Comparison of ENCODE assay signal across 29 cellular contexts in the genomic region with DNA sequence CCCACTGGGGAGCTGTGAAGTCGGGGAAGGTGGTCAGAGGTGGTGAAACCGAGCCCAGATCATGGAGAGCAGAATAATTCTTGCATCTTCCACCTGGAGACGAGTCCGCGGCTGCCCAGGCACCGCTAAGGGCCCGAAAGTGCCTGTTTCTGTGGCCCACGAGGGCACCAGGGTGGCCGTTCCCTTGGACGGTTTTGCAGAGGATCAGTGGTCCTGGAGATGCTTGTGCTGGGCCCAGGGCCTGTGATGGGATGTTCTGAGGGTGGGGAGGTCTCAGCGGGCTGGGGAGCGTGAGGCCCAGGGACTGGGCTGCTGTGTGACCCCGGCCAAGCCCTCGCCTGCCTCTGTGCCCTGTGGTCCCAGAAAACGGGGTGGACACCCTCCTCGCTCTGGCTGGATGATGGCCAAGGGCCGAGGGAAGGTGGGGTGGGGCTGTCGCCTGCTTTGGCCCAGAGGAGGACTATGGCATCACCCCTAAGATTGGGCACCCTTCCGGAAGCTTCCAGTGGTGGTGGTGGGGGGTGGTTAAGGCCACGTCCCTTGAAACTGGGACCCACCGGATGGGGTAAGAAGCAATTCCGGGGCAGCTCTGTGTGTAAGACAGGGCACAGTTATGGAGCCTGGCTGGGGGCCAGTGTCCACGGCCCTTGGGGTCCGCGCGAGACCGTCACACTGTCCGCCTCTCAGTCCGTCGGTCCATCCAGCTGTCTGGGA.
"Had no signal": no experiment of that assay in that cellular context is flagged by ENCODE, and none has a peak within 500 bp of the region (broad histone marks: within the 10 kb centered on the region; RNA-seq: fewer than 3 reads in every experiment).

No MANE protein-coding gene starts in this region.

- DNase-seq: activated B cell treated with CpG ODN at 0.5 μM for 24 hours; activated CD4-positive, alpha-beta T cell treated with anti-CD3 and anti-CD28 coated beads for 48 hours; activated CD4-positive, alpha-beta T cell treated with anti-CD3 and anti-CD28 coated beads, Interleukin-2, amount 50 U/mL, for 1 hour; activated CD4-positive, alpha-beta T cell treated with anti-CD3 and anti-CD28 coated beads, Interleukin-2, amount 50 U/mL, for 48 hours; activated CD8-positive, alpha-beta memory T cell treated with anti-CD3 and anti-CD28 coated beads for 24 hours; activated CD8-positive, alpha-beta T cell treated with anti-CD3 and anti-CD28 coated beads for 36 hours; activated effector memory CD4-positive, alpha-beta T cell treated with Interleukin-2 at 50 U/mL for 16 hours; activated gamma-delta T cell treated with Interleukin-2 at 50 U/mL for 16 hours; activated naive CD4-positive, alpha-beta T cell treated with anti-CD3 and anti-CD28 coated beads, Interleukin-2, amount 50 U/mL, for 16 hours; activated naive CD4-positive, alpha-beta T cell treated with Interleukin-2 at 50 U/mL for 16 hours; activated T-cell treated with anti-CD3 and anti-CD28 coated beads, Interleukin-2, amount 50 U/mL, for 4 hours; amniotic stem cell; anterior cingulate cortex; body of pancreas; caudate nucleus; cortex of kidney; dermis blood vessel endothelial cell; effector CD4-positive, alpha-beta T cell; head of caudate nucleus; T-helper 17 cell; T1000; WERI-Rb-1 had no signal

- FAIRE-seq: colon, endometrium, endothelial cell of umbilical vein, frontal cortex had no signal

- H3K9me3 ChIP-seq: body of pancreas had no signal

- H3K36me3 ChIP-seq: WERI-Rb-1 had no signal

- H3K27ac ChIP-seq: body of pancreas, epithelial cell of prostate, WERI-Rb-1 had no signal

- ATAC-seq: activated CD4-positive, CD25-positive, alpha-beta regulatory T cell treated with anti-CD3 and anti-CD28 coated beads, Interleukin-2, amount 50 U/mL, for 24 hours; activated CD8-positive, alpha-beta T cell treated with anti-CD3 and anti-CD28 coated beads for 36 hours; activated T-cell treated with anti-CD3 and anti-CD28 coated beads, Interleukin-2, amount 50 U/mL, for 4 hours; activated T-helper 17 cell treated with anti-CD3 and anti-CD28 coated beads, Interleukin-2, amount 50 U/mL, for 72 hours; body of pancreas; T-helper 17 cell had no signal

- H3K4me1 ChIP-seq: body of pancreas had no signal

- H3K4me3 ChIP-seq: body of pancreas had no signal
